In genomic region chr9:129702563-129702962, GRCh38 we compare ENCODE assay signal across 13 cellular contexts. TPM values are rescaled to one million over a fixed set of nuclear protein-coding genes. Genes with fewer than 3 reads are reported as not detected.
A peak's percentile ranks its signal among the peaks of the same experiment; 100 is the strongest.
DNase-seq lines count a peak whose midpoint lies in the region; ATAC-seq and TF ChIP-seq lines count a peak whose summit lies in the region.
"Had no signal": no experiment of that assay in that cellular context is flagged by ENCODE, and none has a peak within 500 bp of the region (broad histone marks: within the 10 kb centered on the region; RNA-seq: fewer than 3 reads in every experiment).

No MANE protein-coding gene starts in this region.

- DNase-seq in AG08396 (ENCODE audit: low spot score) (peak; percentile 81), LHCN-M2 (ENCODE audit: low read depth) (peak; percentile 80), epithelial cell of proximal tubule (ENCODE audit: low read depth) (peak; percentile 12), omental fat pad (ENCODE audit: low spot score) (peak; percentile 41), NCI-H1417 treated with DMSO at 0.1 percent for 48 hours (lab: John Stamatoyannopoulos, UW) (no peak)
- no peak for DNase-seq in stimulated activated naive CD8-positive, alpha-beta T cell treated with anti-CD3 and anti-CD28 coated beads, Interleukin-15, Interleukin-2, amounts not matched to agents 100 U/mL and 50 U/mL, for 24 hours
- DNase-seq: dermis blood vessel endothelial cell, KG1, NCI-H510A treated with DMSO at 0.1 percent for 48 hours, spleen had no signal

- H3K4me3 ChIP-seq in epithelial cell of proximal tubule (ENCODE audit: low read depth, low read length), result no peak overlapping the region
- H3K4me3 ChIP-seq: spleen had no signal

- no peak for TF ChIP-seq CTCF in epithelial cell of proximal tubule (conservative IDR thresholded peaks at IDR 0.05; ENCODE audit: low read depth, low read length)
- no peak for TF ChIP-seq CTCF in omental fat pad (IDR thresholded peaks at IDR 0.05)

- ATAC-seq in omental fat pad (ENCODE audit: low FRiP score) (peak; percentile 47), GM21786 (IDR thresholded peaks at IDR 0.05; ENCODE audit: unreplicated experiment) (no peak), GM19467 (IDR thresholded peaks at IDR 0.05; ENCODE audit: unreplicated experiment) (no peak)
- no peak for ATAC-seq in stimulated activated naive CD8-positive, alpha-beta T cell treated with anti-CD3 and anti-CD28 coated beads, Interleukin-15, Interleukin-2, amounts not matched to agents 100 U/mL and 50 U/mL, for 24 hours
- ATAC-seq: left lobe of liver had no signal

RNA-seq across cellular contexts. Expression of gene PRRX2, which starts 37.1 kb away (rescaled TPM):
- total RNA-seq in LHCN-M2 (2014; rRNA removed), result not detected in 2 replicates
- 0.34 TPM for polyA plus RNA-seq in LHCN-M2 (2012)
- total RNA-seq in epithelial cell of proximal tubule, result 0.17 and 1.7 TPM in 2 replicates
- total RNA-seq in omental fat pad, result 1 to 10 TPM; 3.6 to 7.3 (median 4.0) TPM
- total RNA-seq: left lobe of liver had no signal

RNA-seq across cellular contexts. Expression of gene PTGES, which starts 50.3 kb away (rescaled TPM):
- 0.34 and 0.64 TPM in 2 replicates for total RNA-seq in LHCN-M2 (2014; rRNA removed)
- 6.6 TPM for polyA plus RNA-seq in LHCN-M2 (2012)
- 15.3 and 33.6 TPM in 2 replicates for total RNA-seq in epithelial cell of proximal tubule
- total RNA-seq in omental fat pad, result 10 to 100 TPM in 2 of 4 donors, 1 to 10 TPM in 2; 4.2 to 12.4 (median 8.9) TPM
- total RNA-seq: left lobe of liver had no signal

Comparison
In these comparisons a context has a peak if more than half of its experiments do, and no peak if none do; other contexts are left out.
1. DNase-seq: peak in AG08396 (single experiment), LHCN-M2 (single experiment), epithelial cell of proximal tubule (single experiment) and omental fat pad (single experiment); none in NCI-H1417 treated with DMSO at 0.1 percent for 48 hours (single experiment) and stimulated activated naive CD8-positive, alpha-beta T cell treated with anti-CD3 and anti-CD28 coated beads, Interleukin-15, Interleukin-2, amounts not matched to agents 100 U/mL and 50 U/mL, for 24 hours (single experiment).